In the genomic region with DNA sequence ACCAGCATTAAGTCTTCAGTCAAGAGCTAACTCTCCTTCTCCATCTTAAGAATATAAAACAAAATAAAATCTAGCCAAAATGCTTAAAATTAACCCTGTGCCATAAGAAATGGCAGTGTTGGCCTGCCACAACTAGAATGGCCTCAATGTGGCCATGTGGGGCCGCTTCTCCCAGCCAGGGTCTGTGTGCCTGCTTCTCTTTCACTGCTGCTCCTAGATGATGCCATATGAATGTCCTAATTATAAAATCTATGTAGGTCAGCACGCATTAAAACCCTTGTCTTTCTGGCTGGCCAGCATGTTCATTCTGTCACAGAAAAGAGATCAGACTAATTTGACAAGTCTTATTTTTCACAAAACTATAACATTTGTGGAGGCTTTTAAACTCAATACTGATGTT, we compare ENCODE assay signal across 26 cellular contexts.
"Had no signal": no experiment of that assay in that cellular context is flagged by ENCODE, and none has a peak within 500 bp of the region (broad histone marks: within the 10 kb centered on the region; RNA-seq: fewer than 3 reads in every experiment).

No MANE protein-coding gene starts in this region.

- DNase-seq: nephron progenitor cell; nucleus accumbens; pancreas; right cardiac atrium; right lobe of liver; sigmoid colon; small intestine; stimulated activated CD4-positive, alpha-beta T cell treated with anti-CD3 and anti-CD28 coated beads, Interleukin-15, amount 100 ng/mL, for 24 hours; stimulated activated CD4-positive, alpha-beta T cell treated with anti-CD3 and anti-CD28 coated beads, Interleukin-2, amount 100 ng/mL, for 24 hours; stimulated activated CD4-positive, alpha-beta T cell treated with anti-CD3 and anti-CD28 coated beads, Interleukin-2, amount 100 ng/mL, for 48 hours; stimulated activated CD4-positive, alpha-beta T cell treated with anti-CD3 and anti-CD28 coated beads, Interleukin-4, amount 100 ng/mL, for 24 hours; stimulated activated naive B cell treated with anti-CD40 and anti-IgM and Interleukin-4, amounts not matched to agents 10 μg/mL and 1 μg/mL and 100 μg/mL, for 72 hours; stimulated activated naive CD4-positive, alpha-beta T cell treated with Interleukin-2 at 50 U/mL for 16 hours; stomach; thyroid gland; trophoblast cell; upper lobe of left lung had no signal

- H3K27ac ChIP-seq: neutrophil, pancreas, prostate gland, right lobe of liver, sigmoid colon, stomach, thoracic aorta, thyroid gland, tibial nerve, upper lobe of left lung, vagina had no signal

- H3K27ac Mint-ChIP-seq: natural killer cell treated with Interleukin-12 subunit alpha and Interleukin-12 subunit beta and Interleukin-15 and Interleukin-18, amount 100 ng/mL, for 72 hours; nephron progenitor cell; stimulated activated effector memory CD8-positive, alpha-beta T cell treated with anti-CD3 and anti-CD28 coated beads, Interleukin-12 subunit alpha, Interleukin-12 subunit beta, amount 100 ng/mL, for 72 hours; stimulated activated naive B cell treated with anti-CD40 and anti-IgM and Interleukin-4, amounts not matched to agents 10 μg/mL and 1 μg/mL and 100 μg/mL, for 72 hours; stimulated activated naive CD8-positive, alpha-beta T cell treated with anti-CD3 and anti-CD28 coated beads, Interleukin-15, Interleukin-2, amounts not matched to agents 100 ng/mL and 50 ng/mL, for 24 hours had no signal

- H3K4me1 Mint-ChIP-seq: nephron progenitor cell; neural crest cell; stimulated activated effector memory CD8-positive, alpha-beta T cell treated with anti-CD3 and anti-CD28 coated beads, Interleukin-12 subunit alpha, Interleukin-12 subunit beta, amount 100 ng/mL, for 72 hours; stimulated activated naive B cell treated with anti-CD40 and anti-IgM and Interleukin-4, amounts not matched to agents 10 μg/mL and 1 μg/mL and 100 μg/mL, for 72 hours had no signal

- H3K27me3 ChIP-seq: neutrophil, pancreas, right lobe of liver, sigmoid colon, stomach, thyroid gland, tibial nerve, upper lobe of left lung, vagina had no signal

- H3K36me3 ChIP-seq: neutrophil, pancreas, prostate gland, right lobe of liver, sigmoid colon, stomach, thoracic aorta, thyroid gland, tibial nerve, upper lobe of left lung, vagina had no signal

- H3K36me3 Mint-ChIP-seq: natural killer cell treated with Interleukin-12 subunit alpha and Interleukin-12 subunit beta and Interleukin-15 and Interleukin-18, amount 100 ng/mL, for 72 hours; stimulated activated effector memory CD8-positive, alpha-beta T cell treated with anti-CD3 and anti-CD28 coated beads, Interleukin-12 subunit alpha, Interleukin-12 subunit beta, amount 100 ng/mL, for 72 hours; stimulated activated naive B cell treated with anti-CD40 and anti-IgM and Interleukin-4, amounts not matched to agents 10 μg/mL and 1 μg/mL and 100 μg/mL, for 72 hours had no signal

- H3K4me3 ChIP-seq: pancreas, prostate gland, right lobe of liver, sigmoid colon, stomach, thoracic aorta, thyroid gland, tibial nerve, upper lobe of left lung, vagina had no signal

- ATAC-seq: natural killer cell treated with Interleukin-12 subunit alpha and Interleukin-12 subunit beta and Interleukin-15 and Interleukin-18, amount 100 ng/mL, for 72 hours; pancreas; right cardiac atrium; right lobe of liver; stimulated activated effector memory CD8-positive, alpha-beta T cell treated with anti-CD3 and anti-CD28 coated beads, Interleukin-12 subunit alpha, Interleukin-12 subunit beta, amount 100 ng/mL, for 72 hours; stimulated activated naive B cell treated with anti-CD40 and anti-IgM and Interleukin-4, amounts not matched to agents 10 μg/mL and 1 μg/mL and 100 μg/mL, for 72 hours had no signal

- H3K9me3 ChIP-seq: neutrophil, pancreas, prostate gland, right lobe of liver, thoracic aorta, thyroid gland, upper lobe of left lung, vagina had no signal

- H3K4me1 ChIP-seq: pancreas, prostate gland, right lobe of liver, sigmoid colon, stomach, thyroid gland, tibial nerve, upper lobe of left lung, vagina had no signal

- H3K4me3 Mint-ChIP-seq: natural killer cell treated with Interleukin-12 subunit alpha and Interleukin-12 subunit beta and Interleukin-15 and Interleukin-18, amount 100 ng/mL, for 72 hours; nephron progenitor cell; neural crest cell; stimulated activated effector memory CD8-positive, alpha-beta T cell treated with anti-CD3 and anti-CD28 coated beads, Interleukin-12 subunit alpha, Interleukin-12 subunit beta, amount 100 ng/mL, for 72 hours; stimulated activated naive B cell treated with anti-CD40 and anti-IgM and Interleukin-4, amounts not matched to agents 10 μg/mL and 1 μg/mL and 100 μg/mL, for 72 hours; stimulated activated naive CD8-positive, alpha-beta T cell treated with anti-CD3 and anti-CD28 coated beads, Interleukin-15, Interleukin-2, amounts not matched to agents 100 ng/mL and 50 ng/mL, for 24 hours had no signal

- H3K27me3 Mint-ChIP-seq: natural killer cell treated with Interleukin-12 subunit alpha and Interleukin-12 subunit beta and Interleukin-15 and Interleukin-18, amount 100 ng/mL, for 72 hours; stimulated activated naive B cell treated with anti-CD40 and anti-IgM and Interleukin-4, amounts not matched to agents 10 μg/mL and 1 μg/mL and 100 μg/mL, for 72 hours; stimulated activated naive CD8-positive, alpha-beta T cell treated with anti-CD3 and anti-CD28 coated beads, Interleukin-15, Interleukin-2, amounts not matched to agents 100 ng/mL and 50 ng/mL, for 24 hours had no signal
